ENCODE assay signal across 2 cellular contexts in genomic region chr11:112175596-112175947, GRCh38.
TF ChIP-seq lines count a peak whose summit lies in the region.

No MANE protein-coding gene starts in this region.

TF ChIP-seq in IMR-90, 13 proteins besides CTCF, POLR2A, EP300 and RAD21:
- TF ChIP-seq ELK1 (IDR thresholded peaks at IDR 0.05; ENCODE audit: borderline replicate concordance, low read depth, low read length) (no peak), CHD1 (IDR thresholded peaks at IDR 0.05; ENCODE audit: low read depth, low read length) (no peak), BHLHE40 (IDR thresholded peaks at IDR 0.05; ENCODE audit: low read depth, low read length) (no peak), RFX5 (IDR thresholded peaks at IDR 0.05; ENCODE audit: low read depth, low read length) (no peak), CEBPB (IDR thresholded peaks at IDR 0.05; ENCODE audit: low read depth, low read length) (no peak), NFE2L2 (IDR thresholded peaks at IDR 0.05; ENCODE audit: low read depth, low read length) (no peak), SMC3 (IDR thresholded peaks at IDR 0.05; ENCODE audit: low read depth, low read length) (no peak), RCOR1 (IDR thresholded peaks at IDR 0.05; ENCODE audit: insufficient replicate concordance, low read length) (no peak), MAZ (IDR thresholded peaks at IDR 0.05; ENCODE audit: borderline replicate concordance, low read depth, low read length) (no peak), MXI1 (IDR thresholded peaks at IDR 0.05; ENCODE audit: borderline replicate concordance, low read depth, low read length) (no peak), FOS (IDR thresholded peaks at IDR 0.05; ENCODE audit: low read depth, low read length) (no peak), MAFK (IDR thresholded peaks at IDR 0.05; ENCODE audit: low read depth, low read length) (no peak)
- TF ChIP-seq, protein P1, sequence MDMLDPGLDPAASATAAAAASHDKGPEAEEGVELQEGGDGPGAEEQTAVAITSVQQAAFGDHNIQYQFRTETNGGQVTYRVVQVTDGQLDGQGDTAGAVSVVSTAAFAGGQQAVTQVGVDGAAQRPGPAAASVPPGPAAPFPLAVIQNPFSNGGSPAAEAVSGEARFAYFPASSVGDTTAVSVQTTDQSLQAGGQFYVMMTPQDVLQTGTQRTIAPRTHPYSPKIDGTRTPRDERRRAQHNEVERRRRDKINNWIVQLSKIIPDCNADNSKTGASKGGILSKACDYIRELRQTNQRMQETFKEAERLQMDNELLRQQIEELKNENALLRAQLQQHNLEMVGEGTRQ (IDR thresholded peaks at IDR 0.05; ENCODE audit: low read depth, low read length): no peak
TF ChIP-seq in IMR-90: peak in this region for 0.

TF ChIP-seq in K562, 482 proteins besides CTCF, POLR2A, EP300 and RAD21:
- TF ChIP-seq NR2F6 (CRISPR knock-in tag; IDR thresholded peaks at IDR 0.05) (no peak), FOXJ3 (CRISPR knock-in tag; IDR thresholded peaks at IDR 0.05) (peak; percentile 13; the same call in 1 of the 2 replicates)
